ENCODE assay signal across 27 cellular contexts in the genomic region with DNA sequence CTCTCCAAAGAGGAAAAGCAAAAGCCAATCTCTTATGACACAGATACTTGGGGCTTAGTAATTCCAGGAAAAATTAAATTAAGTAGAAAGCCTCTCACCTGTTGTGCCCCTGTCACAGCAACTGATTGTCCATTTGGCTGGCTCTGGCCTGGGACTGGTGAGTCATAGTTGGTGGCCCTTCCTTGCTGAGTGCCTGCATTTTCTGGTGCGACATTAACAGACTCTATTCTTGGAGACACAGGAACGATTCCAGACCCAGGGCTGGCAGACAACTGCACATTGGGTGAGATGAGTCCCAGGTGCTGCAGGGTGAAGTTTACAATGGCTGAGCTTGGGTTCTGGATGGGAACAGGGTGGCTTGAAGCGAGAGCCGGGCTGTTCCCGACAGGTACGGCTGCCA. TPM values are rescaled to one million over a fixed set of nuclear protein-coding genes. Genes with fewer than 3 reads are reported as not detected.
DNase-seq lines count a peak whose midpoint lies in the region; ATAC-seq, FAIRE-seq and TF ChIP-seq lines count a peak whose summit lies in the region.
"Had no signal": no experiment of that assay in that cellular context is flagged by ENCODE, and none has a peak within 500 bp of the region (broad histone marks: within the 10 kb centered on the region; RNA-seq: fewer than 3 reads in every experiment).

No MANE protein-coding gene starts in this region.

- H2BK120ac ChIP-seq in mesenchymal stem cell (ENCODE audit: low read depth, low read length) = no peak overlapping the region

- H3K27me3 ChIP-seq in GM12878 (replicated peaks in 1 of 2; ENCODE audit: control insufficient read depth in 2 of 2, insufficient read depth in 2 of 2, low read length in 1 of 2) (no peaks in the 10 kb centered on the region), left ventricle myocardium inferior (ENCODE audit: low read depth) (no peaks in the 10 kb centered on the region), mesenchymal stem cell (ENCODE audit: control insufficient read depth in 1 of 2, insufficient read depth in 1 of 2, low read length in 2 of 2) (no peaks in the 10 kb centered on the region), skeletal muscle tissue (ENCODE audit: control insufficient read depth in 3 of 3, insufficient read depth in 3 of 3, low read length in 3 of 3) (no peaks in the 10 kb centered on the region), endodermal cell (ENCODE audit: control insufficient read depth, insufficient read depth, low read length, poor library complexity, severe bottlenecking) (peaks cover 84% of the 10 kb centered on the region), ascending aorta (no peaks in the 10 kb centered on the region)
- H3K27me3 ChIP-seq: BLaER1, Peyer's patch had no signal

- no peak overlapping the region for H2AK5ac ChIP-seq in mesenchymal stem cell (ENCODE audit: low read length, severe bottlenecking)

- no peak overlapping the region for H3K4ac ChIP-seq in mesenchymal stem cell (ENCODE audit: low read depth in 1 of 2, low read length in 2 of 2)

- no peak overlapping the region for H2BK12ac ChIP-seq in mesenchymal stem cell (ENCODE audit: low read length in 2 of 2)

- DNase-seq in GM12878 (ENCODE audit: low read depth, low spot score) = no peak
- DNase-seq in left ventricle myocardium inferior = no peak
- no peak for DNase-seq in mesenchymal stem cell
- DNase-seq in endodermal cell = no peak
- no peak for DNase-seq in ascending aorta (ENCODE audit: low spot score in 2 of 2)
- no peak for DNase-seq in SKM-1 (lab: John Stamatoyannopoulos, UW; ENCODE audit: unreplicated experiment)
- DNase-seq: ACHN; Caco-2; CD4-positive, alpha-beta T cell; DMS 273 treated with DMSO at 0.1 percent for 48 hours; DND-41; GOT3; HCEC 1CT; MV-4-11; NCI-H1105 treated with DMSO at 0.1 percent for 48 hours; NCI-H2029 treated with DMSO at 0.1 percent for 48 hours; NCI-H2171; NCI-H345; NCI-H524; NCI-H774; NK-92 treated with Interleukin-12 subunit alpha and Interleukin-12 subunit beta, amount 100 ng/mL, for 24 hours; Peyer's patch had no signal

- 90% methylated on average over 6 of the region's 6 CpGs for WGBS in GM12878 (ENCODE audit: insufficient coverage, insufficient replicate concordance, low lambda C conversion rate, missing lambda C conversion rate)
- WGBS in mesenchymal stem cell = 96% methylated on average over 6 of the region's 6 CpGs
- 96 to 97% methylated on average over 6 of the region's 6 CpGs for WGBS in endodermal cell (ENCODE audit: insufficient coverage in 1 of 2, insufficient read length in 1 of 2), 2 experiments

- H3K9me3 ChIP-seq in GM12878 (replicated peaks; ENCODE audit: control insufficient read depth, insufficient read depth, low read length) = no peaks in the 10 kb centered on the region
- peaks cover 4% of the 10 kb centered on the region for H3K9me3 ChIP-seq in left ventricle myocardium inferior (replicated peaks)
- H3K9me3 ChIP-seq in mesenchymal stem cell (ENCODE audit: control insufficient read depth, low read length) = no peaks in the 10 kb centered on the region
- H3K9me3 ChIP-seq in skeletal muscle tissue (ENCODE audit: control insufficient read depth in 3 of 3, low read length in 3 of 3) = peaks cover 0 to 3% (median 0%) of the 10 kb centered on the region in 3 donors
- H3K9me3 ChIP-seq in endodermal cell (ENCODE audit: control insufficient read depth, low read length) = peaks cover 24% of the 10 kb centered on the region
- no peaks in the 10 kb centered on the region for H3K9me3 ChIP-seq in ascending aorta
- H3K9me3 ChIP-seq: BLaER1, Caco-2, Peyer's patch had no signal

- H3K9ac ChIP-seq in GM12878 (ENCODE audit: control insufficient read depth, insufficient read depth, low read length) = no peak overlapping the region
- H3K9ac ChIP-seq in mesenchymal stem cell (ENCODE audit: low read length) = no peak overlapping the region
- H3K9ac ChIP-seq in skeletal muscle tissue (ENCODE audit: low read depth in 1 of 3, low read length in 3 of 3) = peak overlapping the region in 1 of 3 donors; percentile 55
- no peak overlapping the region for H3K9ac ChIP-seq in endodermal cell (ENCODE audit: extremely low read depth, low read length, poor library complexity, severe bottlenecking)
- H3K9ac ChIP-seq: BLaER1 had no signal

- SMC1A ChIA-PET in GM12878 (lab: Charles Lee; ENCODE audit: uncharacterized antibody, unreplicated experiment) = no interaction called here

- no peak for TF ChIP-seq CTCF in GM12878 (IDR thresholded peaks at IDR 0.05 in 2 of 3, conservative IDR thresholded peaks at IDR 0.05 in 1 of 3; ENCODE audit: control insufficient read depth in 2 of 3, extremely low read depth in 1 of 3, insufficient read depth in 1 of 3, low read depth in 3 of 3, low read length in 3 of 3)
- no peak for TF ChIP-seq CTCF in left ventricle myocardium inferior (IDR thresholded peaks at IDR 0.05; ENCODE audit: borderline replicate concordance)
- TF ChIP-seq CTCF in endodermal cell (conservative IDR thresholded peaks at IDR 0.05) = no peak
- TF ChIP-seq CTCF in ascending aorta (IDR thresholded peaks at IDR 0.05) = no peak

- no peak overlapping the region for H3K27ac Mint-ChIP-seq in endodermal cell
- H3K27ac Mint-ChIP-seq: CD4-positive, alpha-beta T cell; IgD-negative memory B cell had no signal

- H3K4me1 ChIP-seq in GM12878 (ENCODE audit: control insufficient read depth, insufficient read depth, low read length) (no peaks in the 10 kb centered on the region), left ventricle myocardium inferior (peaks cover 26% of the 10 kb centered on the region), mesenchymal stem cell (ENCODE audit: control insufficient read depth, insufficient read depth, low read depth, low read length) (no peaks in the 10 kb centered on the region), skeletal muscle tissue (ENCODE audit: control insufficient read depth in 3 of 3, insufficient read depth in 3 of 3, low read length in 3 of 3) (peaks cover 32 to 52% (median 38%) of the 10 kb centered on the region in 3 donors), endodermal cell (ENCODE audit: control insufficient read depth, insufficient read depth, low read length) (no peaks in the 10 kb centered on the region), ascending aorta (no peaks in the 10 kb centered on the region)
- H3K4me1 ChIP-seq: BLaER1 had no signal

- no peaks in the 10 kb centered on the region for H4K20me1 ChIP-seq in GM12878 (ENCODE audit: control insufficient read depth, insufficient read depth)
- H4K20me1 ChIP-seq: BLaER1 had no signal

- H3K27me3 Mint-ChIP-seq in endodermal cell (ENCODE audit: insufficient read depth) = peaks cover 63% of the 10 kb centered on the region
- H3K27me3 Mint-ChIP-seq: CD4-positive, alpha-beta T cell; IgD-negative memory B cell had no signal

- peaks cover 10% of the 10 kb centered on the region for H3K4me1 Mint-ChIP-seq in endodermal cell
- H3K4me1 Mint-ChIP-seq: IgD-negative memory B cell had no signal

- no peak for ATAC-seq in GM12878

- no peak overlapping the region for H3K14ac ChIP-seq in mesenchymal stem cell (ENCODE audit: low read length in 2 of 2)

- POLR2A ChIA-PET in GM12878 (lab: Charles Lee) = no interaction called here

- TF ChIP-seq RAD21 in GM12878 (IDR thresholded peaks at IDR 0.05; ENCODE audit: insufficient read depth, low read depth, low read length) = no peak

- H2AFZ ChIP-seq in GM12878 (ENCODE audit: control insufficient read depth, low read depth, low read length) = no peak overlapping the region
- H2AFZ ChIP-seq in mesenchymal stem cell (ENCODE audit: low read depth, low read length) = no peak overlapping the region

- CTCF ChIA-PET in GM12878 (lab: Yijun Ruan, JAX) = no interaction called here

- FAIRE-seq in GM12878 (lab: Jason Lieb, UNC) = no peak
- FAIRE-seq: GM12891 had no signal

- peaks cover 16% of the 10 kb centered on the region for H3K9me3 Mint-ChIP-seq in endodermal cell
- H3K9me3 Mint-ChIP-seq: CD4-positive, alpha-beta T cell; IgD-negative memory B cell had no signal

- no peak overlapping the region for H3K4me3 Mint-ChIP-seq in endodermal cell
- H3K4me3 Mint-ChIP-seq: CD4-positive, alpha-beta T cell; IgD-negative memory B cell had no signal

- RAD21 ChIA-PET in GM12878 (lab: Charles Lee; ENCODE audit: unreplicated experiment) = no interaction called here

- peaks cover 48% of the 10 kb centered on the region for H3K36me3 Mint-ChIP-seq in endodermal cell (ENCODE audit: low read depth)
- H3K36me3 Mint-ChIP-seq: IgD-negative memory B cell had no signal

- H3K79me2 ChIP-seq in GM12878 (ENCODE audit: control insufficient read depth, insufficient read depth, low read length) = no peaks in the 10 kb centered on the region

- no peak overlapping the region for H2BK15ac ChIP-seq in mesenchymal stem cell (ENCODE audit: low read depth, poor library complexity, severe bottlenecking)

- BruUV-seq in GM12878 (replicated peaks; lab: Mats Ljungman, UMichigan) = no TSS peak

- H3K79me1 ChIP-seq in mesenchymal stem cell (replicated peaks; ENCODE audit: low read length, poor library complexity, severe bottlenecking) = no peaks in the 10 kb centered on the region

- TF ChIP-seq EP300 in GM12878 (IDR thresholded peaks at IDR 0.05; ENCODE audit: borderline replicate concordance in 1 of 2, control insufficient read depth in 1 of 2, low read depth in 2 of 2, low read length in 2 of 2) = no peak

- in situ Hi-C loops in GM12878 (cut with MboI) = no loop called here

- TF ChIP-seq POLR2A in GM12878 (IDR thresholded peaks at IDR 0.05; ENCODE audit: low read depth, low read length) = peak; percentile 35; the same call in 1 of the 2 replicates

- H3K36me3 ChIP-seq in GM12878 (ENCODE audit: control insufficient read depth in 2 of 2, insufficient read depth in 2 of 2, low read length in 1 of 2) (peaks cover 7 to 8% of the 10 kb centered on the region in 2 experiments), left ventricle myocardium inferior (no peaks in the 10 kb centered on the region), mesenchymal stem cell (ENCODE audit: control insufficient read depth in 1 of 2, insufficient read depth in 2 of 2, low read depth in 1 of 2, low read length in 2 of 2) (peaks cover 0 to 7% of the 10 kb centered on the region in 2 experiments), skeletal muscle tissue (ENCODE audit: control insufficient read depth in 3 of 3, insufficient read depth in 3 of 3, low read length in 3 of 3) (no peaks in the 10 kb centered on the region), endodermal cell (ENCODE audit: control insufficient read depth, insufficient read depth, low read length) (peaks cover 28% of the 10 kb centered on the region), ascending aorta (no peaks in the 10 kb centered on the region)
- H3K36me3 ChIP-seq: Peyer's patch had no signal

- intact Hi-C loops in GM12878 (cut with micrococcal nuclease; ENCODE audit: unreplicated experiment) = no loop called here
- intact Hi-C loops in left ventricle myocardium inferior (cut with micrococcal nuclease) = no loop called here
- intact Hi-C loops in ascending aorta (cut with DNase I) = no loop called here

- H3K27ac ChIP-seq in GM12878 (ENCODE audit: control insufficient read depth, insufficient read depth) (no peak overlapping the region), left ventricle myocardium inferior (replicated peaks) (peak overlapping the region; percentile 52), mesenchymal stem cell (ENCODE audit: low read length, poor library complexity, severe bottlenecking) (no peak overlapping the region), skeletal muscle tissue (ENCODE audit: low read depth, low read length) (peak overlapping the region; percentile 86), endodermal cell (ENCODE audit: low read depth, low read length) (no peak overlapping the region), ascending aorta (no peak overlapping the region)
- H3K27ac ChIP-seq: BLaER1, Peyer's patch had no signal

- no peak overlapping the region for H3K18ac ChIP-seq in mesenchymal stem cell (ENCODE audit: low read depth in 1 of 2, low read length in 2 of 2)

- H3K23ac ChIP-seq in mesenchymal stem cell (ENCODE audit: low read length in 2 of 2) = no peak overlapping the region

- H4K91ac ChIP-seq in mesenchymal stem cell (ENCODE audit: low read length) = peak overlapping the region; percentile 19

- H2BK5ac ChIP-seq in mesenchymal stem cell (ENCODE audit: low read depth, low read length, poor library complexity, severe bottlenecking) = no peak overlapping the region

- no peak overlapping the region for H3K4me3 ChIP-seq in GM12878
- H3K4me3 ChIP-seq in left ventricle myocardium inferior = no peak overlapping the region
- no peak overlapping the region for H3K4me3 ChIP-seq in mesenchymal stem cell (ENCODE audit: insufficient read depth in 1 of 2, low read depth in 1 of 2, low read length in 2 of 2)
- peak overlapping the region in 2 of 3 donors; percentile 11 to 29 for H3K4me3 ChIP-seq in skeletal muscle tissue (ENCODE audit: low read length in 3 of 3)
- H3K4me3 ChIP-seq in endodermal cell (ENCODE audit: low read length) = no peak overlapping the region
- no peak overlapping the region for H3K4me3 ChIP-seq in ascending aorta
- H3K4me3 ChIP-seq: BLaER1, Peyer's patch had no signal

- no peak overlapping the region for H4K8ac ChIP-seq in mesenchymal stem cell (ENCODE audit: low read length)

- no peak overlapping the region for H3K4me2 ChIP-seq in GM12878 (ENCODE audit: control insufficient read depth, insufficient read depth)
- no peak overlapping the region for H3K4me2 ChIP-seq in mesenchymal stem cell (ENCODE audit: low read length, poor library complexity, severe bottlenecking)
- H3K4me2 ChIP-seq: BLaER1 had no signal

RNA-seq across cellular contexts. Expression of gene E2F8, which starts 15.6 kb away (rescaled TPM):
- 21.5 and 24.7 TPM in 2 replicates for total RNA-seq in GM12878 (2013; cell fraction: nucleolus; rRNA removed)
- total RNA-seq in GM12878 (2014; rRNA removed) (12.7 and 13.9 TPM in 2 replicates), GM12878 (2014; rRNA removed; fragmentation: Illumina TruSeq; extraction: Trizol) (16.8 TPM in 2 replicates), GM12878 (2021) (15.6 and 20.3 TPM in 2 replicates), left ventricle myocardium inferior (3.6 TPM), skeletal muscle tissue (4.2 TPM), endodermal cell (10 to 100 TPM; 10.5 to 12.2 TPM), ascending aorta (0.96 TPM)
- polyA plus RNA-seq in GM12878 (2011; ENCODE audit: low read depth) = 4.1 TPM
- polyA plus RNA-seq in GM12878 (2011; rRNA removed) (22.3 and 27.2 TPM in 2 replicates), GM12878 (2014; fragmentation: Illumina TruSeq; extraction: Trizol) (28.1 and 29.2 TPM in 2 replicates), GM12878 (2014; fragmentation: Nextera tagmentation; extraction: Ambion mirVana) (1 to 10 TPM; 8.8 to 9.2 TPM), GM12878 (2014; rRNA removed) (14.8 and 15.0 TPM in 2 replicates), GM12878 (2016; fragmentation: Nextera tagmentation; extraction: Ambion mirVana) (10 to 100 TPM; 20.3 to 22.5 TPM)
- polyA plus RNA-seq in GM12878 (2011; cell fraction: cytosol; rRNA removed) = 17.6 and 18.3 TPM in 2 replicates
- 50.2 and 52.5 TPM in 2 replicates for polyA plus RNA-seq in GM12878 (2011; cell fraction: nucleus; rRNA removed)
- 7.0 and 7.8 TPM in 2 replicates for polyA plus RNA-seq in GM12878 (2012)
- 17.8 and 18.1 TPM in 2 replicates for polyA minus RNA-seq in GM12878 (2011; rRNA and poly(A)+ RNA removed)
- 6.0 and 10.1 TPM in 2 replicates for polyA minus RNA-seq in GM12878 (2011; cell fraction: cytosol; rRNA and poly(A)+ RNA removed)
- polyA minus RNA-seq in GM12878 (2011; cell fraction: nucleus; rRNA and poly(A)+ RNA removed) = 31.4 and 53.8 TPM in 2 replicates
- polyA plus RNA-seq in mesenchymal stem cell (2013, experiment 1 of 2) = 0.81 TPM
- polyA plus RNA-seq in mesenchymal stem cell (2013, experiment 2 of 2) = 0.84 TPM
- polyA plus RNA-seq in endodermal cell (2013, experiment 1 of 2) = 6.5 TPM
- polyA plus RNA-seq in endodermal cell (2013, experiment 2 of 2) = 6.0 TPM
- total RNA-seq: CD4-positive, alpha-beta T cell had no signal
- polyA plus RNA-seq: IgD-negative memory B cell had no signal

RNA-seq across cellular contexts. Expression of gene CSRP3, which starts 23.3 kb away (rescaled TPM):
- total RNA-seq in GM12878 (2013; cell fraction: nucleolus; rRNA removed) = not detected in 2 replicates
- total RNA-seq in GM12878 (2014; rRNA removed) (not detected in 2 replicates), GM12878 (2014; rRNA removed; fragmentation: Illumina TruSeq; extraction: Trizol) (not detected in 2 replicates), GM12878 (2021) (not detected in 2 replicates), left ventricle myocardium inferior (2,290 TPM), skeletal muscle tissue (360 TPM), endodermal cell (not detected), ascending aorta (not detected)
- polyA plus RNA-seq in GM12878 (2011; ENCODE audit: low read depth) = not detected
- polyA plus RNA-seq in GM12878 (2011; rRNA removed) (not detected in 2 replicates), GM12878 (2014; fragmentation: Illumina TruSeq; extraction: Trizol) (not detected in 2 replicates), GM12878 (2014; fragmentation: Nextera tagmentation; extraction: Ambion mirVana) (not detected), GM12878 (2014; rRNA removed) (not detected in 2 replicates), GM12878 (2016; fragmentation: Nextera tagmentation; extraction: Ambion mirVana) (not detected)
- not detected in 2 replicates for polyA plus RNA-seq in GM12878 (2011; cell fraction: cytosol; rRNA removed)
- not detected in 2 replicates for polyA plus RNA-seq in GM12878 (2011; cell fraction: nucleus; rRNA removed)
- polyA plus RNA-seq in GM12878 (2012) = not detected in 2 replicates
- not detected in 2 replicates for polyA minus RNA-seq in GM12878 (2011; rRNA and poly(A)+ RNA removed)
- polyA minus RNA-seq in GM12878 (2011; cell fraction: cytosol; rRNA and poly(A)+ RNA removed) = not detected in 2 replicates
- polyA minus RNA-seq in GM12878 (2011; cell fraction: nucleus; rRNA and poly(A)+ RNA removed) = not detected in 2 replicates
- not detected for polyA plus RNA-seq in mesenchymal stem cell (2013, experiment 1 of 2)
- polyA plus RNA-seq in mesenchymal stem cell (2013, experiment 2 of 2) = not detected
- not detected for polyA plus RNA-seq in endodermal cell (2013, experiment 1 of 2)
- polyA plus RNA-seq in endodermal cell (2013, experiment 2 of 2) = not detected
- total RNA-seq: Caco-2; CD4-positive, alpha-beta T cell; M059J; Peyer's patch had no signal
- polyA plus RNA-seq: IgD-negative memory B cell had no signal

Comparison
In these comparisons a context has a peak if more than half of its experiments do, and no peak if none do; other contexts are left out.
1. H3K27ac ChIP-seq: peak in left ventricle myocardium inferior (single experiment) and skeletal muscle tissue (single experiment); none in GM12878 (single experiment), mesenchymal stem cell (single experiment), endodermal cell (single experiment) and ascending aorta (0 of 2).
2. H3K4me3 ChIP-seq: peak in skeletal muscle tissue (2 of 3); none in GM12878 (single experiment), left ventricle myocardium inferior (single experiment), mesenchymal stem cell (0 of 2), endodermal cell (single experiment) and ascending aorta (0 of 2).
3. RNA of gene CSRP3, which starts 23.3 kb away (total RNA-seq): 2,290 TPM in left ventricle myocardium inferior (single experiment) and 360 TPM in skeletal muscle tissue (single experiment); not detected in GM12878, not detected in endodermal cell and not detected in ascending aorta (single experiment); every median in the first group is over 100 times any median in the second.